Comparison of ENCODE assay signal across 17 cellular contexts in the genomic region with DNA sequence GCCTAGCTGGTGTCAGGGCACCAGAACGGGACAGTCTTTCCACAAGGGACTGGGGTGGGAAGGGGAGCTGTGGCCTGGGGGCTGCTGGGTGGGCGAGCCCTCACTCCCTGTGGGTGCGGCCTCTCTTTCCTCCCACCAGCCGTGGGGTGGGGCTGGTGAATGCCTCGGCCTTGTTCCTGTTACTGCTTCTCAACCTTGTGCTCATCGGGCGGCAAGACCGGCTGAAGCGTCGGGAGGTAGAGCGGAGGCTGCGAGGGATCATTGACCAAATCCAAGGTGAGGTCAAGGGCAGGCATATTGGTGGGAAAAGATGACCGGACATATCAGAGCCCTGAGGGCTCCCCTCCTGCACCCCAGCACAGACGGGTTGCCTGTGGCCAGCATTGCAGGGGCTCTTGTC. TPM values are rescaled to one million over a fixed set of nuclear protein-coding genes. Genes with fewer than 3 reads are reported as not detected.
A peak's percentile ranks its signal among the peaks of the same experiment; 100 is the strongest.
DNase-seq lines count a peak whose midpoint lies in the region; ATAC-seq and TF ChIP-seq lines count a peak whose summit lies in the region.
"Had no signal": no experiment of that assay in that cellular context is flagged by ENCODE, and none has a peak within 500 bp of the region (broad histone marks: within the 10 kb centered on the region; RNA-seq: fewer than 3 reads in every experiment).

No MANE protein-coding gene starts in this region.

- peaks cover 26% of the 10 kb centered on the region for H4K20me1 ChIP-seq in neural progenitor cell (ENCODE audit: low read depth)
- peaks cover 18% of the 10 kb centered on the region for H4K20me1 ChIP-seq in SK-N-SH (ENCODE audit: insufficient read depth)

- H3K4me1 Mint-ChIP-seq in CD14-positive monocyte (peaks cover 41% of the 10 kb centered on the region), neural progenitor cell (peaks cover 19% of the 10 kb centered on the region)
- H3K4me1 Mint-ChIP-seq in activated T-cell treated with anti-CD3 and anti-CD28 coated beads, Interleukin-2, amount 50 U/mL, for 4 hours (ENCODE audit: low read depth) = peaks cover 27% of the 10 kb centered on the region

- no peak for ATAC-seq in activated T-cell treated with anti-CD3 and anti-CD28 coated beads, Interleukin-2, amount 50 U/mL, for 4 hours
- ATAC-seq: K562, mucosa of descending colon, Panc1 had no signal

- TF ChIP-seq CTCF in CD14-positive monocyte (IDR thresholded peaks at IDR 0.05) (no peak), HL-60 (IDR thresholded peaks at IDR 0.05; ENCODE audit: insufficient read depth, low read length) (no peak), coronary artery (IDR thresholded peaks at IDR 0.05) (no peak), neural progenitor cell (IDR thresholded peaks at IDR 0.05) (no peak), SK-N-SH (IDR thresholded peaks at IDR 0.05) (no peak)

- peaks cover 12% of the 10 kb centered on the region for H3F3A ChIP-seq in neural progenitor cell (ENCODE audit: low read depth)
- no peaks in the 10 kb centered on the region for H3F3A ChIP-seq in SK-N-SH (replicated peaks; ENCODE audit: insufficient read depth)

- H3K27me3 ChIP-seq in HL-60 (ENCODE audit: insufficient read depth, poor library complexity, severe bottlenecking) (no peaks in the 10 kb centered on the region), neural progenitor cell (no peaks in the 10 kb centered on the region), SK-N-SH (ENCODE audit: insufficient read depth) (no peaks in the 10 kb centered on the region)

- 93% methylated on average over 14 of the region's 14 CpGs for WGBS in SK-N-SH (ENCODE audit: low lambda C conversion rate)

- H2AFZ ChIP-seq in neural progenitor cell (replicated peaks) (no peak overlapping the region), SK-N-SH (ENCODE audit: low read depth) (no peak overlapping the region)

- H3K9ac ChIP-seq in neural progenitor cell (no peak overlapping the region), SK-N-SH (no peak overlapping the region)

- H3K27ac Mint-ChIP-seq in CD14-positive monocyte (peak overlapping the region in 5 of 7 donors; percentile 66 to 92 (median 91)), neural progenitor cell (peak overlapping the region; percentile 64)

- H3K36me3 ChIP-seq in neural progenitor cell (no peaks in the 10 kb centered on the region), SK-N-SH (replicated peaks in 1 of 2; ENCODE audit: control insufficient read depth in 1 of 2, insufficient read depth in 2 of 2, low read length in 1 of 2) (peaks cover 0 to 17% of the 10 kb centered on the region in 2 experiments)

- H3K27me3 Mint-ChIP-seq in CD14-positive monocyte (ENCODE audit: low read depth in 3 of 3) = peaks cover 0 to 4% (median 0%) of the 10 kb centered on the region in 3 donors
- peaks cover 15% of the 10 kb centered on the region for H3K27me3 Mint-ChIP-seq in neural progenitor cell (ENCODE audit: insufficient read depth, low read depth)
- no peaks in the 10 kb centered on the region for H3K27me3 Mint-ChIP-seq in activated T-cell treated with anti-CD3 and anti-CD28 coated beads, Interleukin-2, amount 50 U/mL, for 4 hours (ENCODE audit: low read depth)

- peak overlapping the region in 1 of 2 donors; percentile 39 for H3K4me3 Mint-ChIP-seq in CD14-positive monocyte
- H3K4me3 Mint-ChIP-seq in neural progenitor cell = no peak overlapping the region
- H3K4me3 Mint-ChIP-seq in activated T-cell treated with anti-CD3 and anti-CD28 coated beads, Interleukin-2, amount 50 U/mL, for 4 hours = no peak overlapping the region

- H3K9me3 ChIP-seq in neural progenitor cell (ENCODE audit: low read depth) = no peaks in the 10 kb centered on the region
- no peaks in the 10 kb centered on the region for H3K9me3 ChIP-seq in SK-N-SH
- H3K9me3 ChIP-seq: mucosa of descending colon had no signal

- CTCF ChIA-PET in HEK293T (lab: Yijun Ruan, JAX) = no interaction called here
- CTCF ChIA-PET in SK-N-SH (lab: Yijun Ruan, JAX) = interaction anchor here (0.7 to 1.8 kb wide), 4 partner anchors 12 to 215 kb away, joined by 3 to 6 read pairs (median 4); partner anchors contain the start of genes MIF4GD and SMIM5

- H3K4me2 ChIP-seq in neural progenitor cell (no peak overlapping the region), SK-N-SH (no peak overlapping the region)

- DNase-seq in CD14-positive monocyte (ENCODE audit: low spot score) (no peak), HL-60 (ENCODE audit: low read depth in 1 of 2, low spot score in 1 of 2) (no peak), coronary artery (ENCODE audit: low spot score) (peak; percentile 67), neural progenitor cell (ENCODE audit: low spot score) (no peak), HEK293T (ENCODE audit: extremely low spot score) (no peak), SK-N-SH (no peak), NCI-H187 treated with DMSO at 0.1 percent for 48 hours (lab: John Stamatoyannopoulos, UW) (no peak)
- DNase-seq in activated T-cell treated with anti-CD3 and anti-CD28 coated beads, Interleukin-2, amount 50 U/mL, for 4 hours = no peak
- DNase-seq: amniotic stem cell, DMS53, erythroblast, NCI-H1092 treated with DMSO at 0.1 percent for 48 hours, NCI-H748 treated with DMSO at 0.1 percent for 48 hours had no signal

- H3K4me1 ChIP-seq in neural progenitor cell (peaks cover 11% of the 10 kb centered on the region), SK-N-SH (ENCODE audit: control insufficient read depth in 1 of 2, insufficient read depth in 2 of 2, low read depth in 1 of 2, low read length in 1 of 2) (peaks cover 0 to 10% of the 10 kb centered on the region in 2 experiments; a peak in 1 of 4 replicates)

- H3K9me2 ChIP-seq in SK-N-SH = no peaks in the 10 kb centered on the region

- H3K9me3 Mint-ChIP-seq in CD14-positive monocyte = peaks cover 0 to 2% (median 0%) of the 10 kb centered on the region in 7 donors
- H3K9me3 Mint-ChIP-seq in neural progenitor cell = no peaks in the 10 kb centered on the region
- H3K9me3 Mint-ChIP-seq in activated T-cell treated with anti-CD3 and anti-CD28 coated beads, Interleukin-2, amount 50 U/mL, for 4 hours = no peaks in the 10 kb centered on the region

- no peak for TF ChIP-seq EP300 in SK-N-SH (IDR thresholded peaks at IDR 0.05; ENCODE audit: borderline replicate concordance in 1 of 2, low read depth in 1 of 2, low read length in 1 of 2)

- intact Hi-C loops in CD14-positive monocyte (cut with micrococcal nuclease) = loop anchor here in 1 of 2 donors (5.0 kb wide), 1 partner anchor 59 kb away; no protein-coding TSS in a partner anchor

- TF ChIP-seq RAD21 in SK-N-SH (IDR thresholded peaks at IDR 0.05; ENCODE audit: low read length) = no peak

- H3K27ac ChIP-seq in HL-60 (replicated peaks) (peak overlapping the region; percentile 79), coronary artery (peak overlapping the region in 1 of 2 donors; percentile 17), neural progenitor cell (no peak overlapping the region), SK-N-SH (ENCODE audit: low read depth in 2 of 2, low read length in 1 of 2) (no peak overlapping the region)
- H3K27ac ChIP-seq: VCaP had no signal

- H3K79me2 ChIP-seq in neural progenitor cell (ENCODE audit: low read depth) (peaks cover 19% of the 10 kb centered on the region), SK-N-SH (ENCODE audit: insufficient read depth) (peaks cover 20% of the 10 kb centered on the region; the same call in 1 of the 2 replicates)

- POLR2A ChIA-PET in HEK293T (lab: Yijun Ruan, JAX) (interaction anchor here (1.6 to 2.0 kb wide), 2 partner anchors 23 to 30 kb away, joined by 4 to 5 read pairs; partner anchors contain the start of gene TMEM94), SK-N-SH (lab: Yijun Ruan, JAX) (no interaction called here)

- H3K36me3 Mint-ChIP-seq in CD14-positive monocyte = peaks cover 22 to 53% of the 10 kb centered on the region in 2 donors
- H3K36me3 Mint-ChIP-seq in neural progenitor cell = peaks cover 8% of the 10 kb centered on the region
- peaks cover 8% of the 10 kb centered on the region for H3K36me3 Mint-ChIP-seq in activated T-cell treated with anti-CD3 and anti-CD28 coated beads, Interleukin-2, amount 50 U/mL, for 4 hours (ENCODE audit: insufficient read depth)

- H3K4me3 ChIP-seq in HL-60 (replicated peaks; ENCODE audit: insufficient read depth, low read length) (no peak overlapping the region), coronary artery (no peak overlapping the region), neural progenitor cell (no peak overlapping the region), SK-N-SH (ENCODE audit: low read depth in 2 of 2, low read length in 1 of 2) (no peak overlapping the region)
- H3K4me3 ChIP-seq: K562, mucosa of descending colon had no signal

TF ChIP-seq in HEK293T, 16 proteins besides CTCF, POLR2A, EP300 and RAD21 (continues in another document):
- TF ChIP-seq FOXM1 (IDR thresholded peaks at IDR 0.05; ENCODE audit: borderline replicate concordance) (no peak), ZNF384 (IDR thresholded peaks at IDR 0.05) (no peak)

TF ChIP-seq in SK-N-SH, 30 proteins besides CTCF, POLR2A, EP300 and RAD21 (continues in another document):
- no peak for TF ChIP-seq RFX5 (IDR thresholded peaks at IDR 0.05; ENCODE audit: low read length)

RNA-seq across cellular contexts. Expression of gene CASKIN2, which starts 29.2 kb away (rescaled TPM):
- polyA plus RNA-seq in CD14-positive monocyte (not detected), SK-N-SH (2012; rRNA removed) (5.2 and 6.5 TPM in 2 replicates)
- total RNA-seq in neural progenitor cell (ENCODE audit: low replicate concordance) = 5.7 and 12.6 TPM in 2 replicates
- polyA plus RNA-seq in SK-N-SH (2012; cell fraction: cytosol; rRNA removed) = 2.3 and 4.5 TPM in 2 replicates
- 18.8 and 32.9 TPM in 2 replicates for polyA plus RNA-seq in SK-N-SH (2012; cell fraction: nucleus; rRNA removed)
- total RNA-seq in activated T-cell treated with anti-CD3 and anti-CD28 coated beads, Interleukin-2, amount 50 U/mL, for 4 hours = 1 to 10 TPM; 4.3 to 6.0 (median 5.9) TPM

RNA-seq across cellular contexts. Expression of gene TMEM94, which starts 29.7 kb away (rescaled TPM):
- 1 to 10 TPM; 7.2 to 8.4 TPM for polyA plus RNA-seq in CD14-positive monocyte
- 23.6 and 96.8 TPM in 2 replicates for total RNA-seq in neural progenitor cell (ENCODE audit: low replicate concordance)
- 68.0 and 89.9 TPM in 2 replicates for polyA plus RNA-seq in SK-N-SH (2012; rRNA removed)
- 20.5 and 37.3 TPM in 2 replicates for polyA plus RNA-seq in SK-N-SH (2012; cell fraction: cytosol; rRNA removed)
- 318 and 375 TPM in 2 replicates for polyA plus RNA-seq in SK-N-SH (2012; cell fraction: nucleus; rRNA removed)
- 10 to 100 TPM; 44.0 to 49.6 (median 46.6) TPM for total RNA-seq in activated T-cell treated with anti-CD3 and anti-CD28 coated beads, Interleukin-2, amount 50 U/mL, for 4 hours

RNA-seq across cellular contexts. Expression of gene TSEN54, which starts 30.2 kb away (rescaled TPM):
- polyA plus RNA-seq in CD14-positive monocyte (10 to 100 TPM; 11.8 to 13.6 TPM), SK-N-SH (2012; rRNA removed) (29.8 and 37.7 TPM in 2 replicates)
- 20.5 and 47.8 TPM in 2 replicates for total RNA-seq in neural progenitor cell (ENCODE audit: low replicate concordance)
- 14.2 and 21.1 TPM in 2 replicates for polyA plus RNA-seq in SK-N-SH (2012; cell fraction: cytosol; rRNA removed)
- polyA plus RNA-seq in SK-N-SH (2012; cell fraction: nucleus; rRNA removed) = 85.0 and 113 TPM in 2 replicates
- 10 to 100 TPM; 64.1 to 76.2 (median 71.5) TPM for total RNA-seq in activated T-cell treated with anti-CD3 and anti-CD28 coated beads, Interleukin-2, amount 50 U/mL, for 4 hours

RNA-seq across cellular contexts. Expression of gene LLGL2, which starts 39.3 kb away (rescaled TPM):
- 1 to 10 TPM; 4.8 to 7.5 TPM for polyA plus RNA-seq in CD14-positive monocyte
- 16.6 and 60.2 TPM in 2 replicates for total RNA-seq in neural progenitor cell (ENCODE audit: low replicate concordance)
- polyA plus RNA-seq in SK-N-SH (2012; rRNA removed) = 4.4 and 6.7 TPM in 2 replicates
- 1.7 and 3.1 TPM in 2 replicates for polyA plus RNA-seq in SK-N-SH (2012; cell fraction: cytosol; rRNA removed)
- 14.0 and 23.1 TPM in 2 replicates for polyA plus RNA-seq in SK-N-SH (2012; cell fraction: nucleus; rRNA removed)
- 10 to 100 TPM in 2 of 3 donors, 1 to 10 TPM in 1; 9.5 to 14.1 (median 10.2) TPM for total RNA-seq in activated T-cell treated with anti-CD3 and anti-CD28 coated beads, Interleukin-2, amount 50 U/mL, for 4 hours
